21 cellular contexts compared by ENCODE assay signal in the genomic region with DNA sequence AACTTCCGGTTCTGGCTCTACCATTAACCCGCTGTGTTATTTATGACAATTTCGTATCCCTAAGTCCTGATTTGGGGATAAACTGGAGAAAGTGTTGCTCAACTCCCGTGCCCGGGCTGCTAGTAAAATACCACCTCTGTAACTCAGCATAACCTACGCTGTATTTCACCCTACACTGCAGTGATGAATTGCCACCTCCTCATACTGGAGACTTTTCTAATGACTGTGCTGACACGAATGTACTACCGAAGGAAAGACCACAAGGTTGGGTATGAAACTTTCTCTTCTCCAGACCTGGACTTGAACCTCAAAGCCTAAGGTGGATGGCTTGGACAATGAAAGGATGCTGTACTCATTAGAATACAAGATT. TPM values are rescaled to one million over a fixed set of nuclear protein-coding genes. Genes with fewer than 3 reads are reported as not detected.
DNase-seq lines count a peak whose midpoint lies in the region; ATAC-seq and TF ChIP-seq lines count a peak whose summit lies in the region.
"Had no signal": no experiment of that assay in that cellular context is flagged by ENCODE, and none has a peak within 500 bp of the region (broad histone marks: within the 10 kb centered on the region; RNA-seq: fewer than 3 reads in every experiment).

No MANE protein-coding gene starts in this region.

- CTCF ChIA-PET in activated CD8-positive, alpha-beta T cell treated with anti-CD3 and anti-CD28 coated beads for 36 hours (lab: Charles Lee), result no interaction called here
- CTCF ChIA-PET in activated CD8-positive, alpha-beta T cell treated with anti-CD3 and anti-CD28 coated beads, Interleukin-2, amount 10 ng/mL, durations not matched to agents 7 days and 5 days (lab: Charles Lee), result interaction anchor here (1.6 kb wide), 1 partner anchor 22 kb away, joined by 3 read pairs; no protein-coding TSS in a partner anchor

- peak overlapping the region; percentile 23 for H3K27ac Mint-ChIP-seq in activated CD8-positive, alpha-beta T cell treated with anti-CD3 and anti-CD28 coated beads for 36 hours
- no peak overlapping the region for H3K27ac Mint-ChIP-seq in activated CD8-positive, alpha-beta T cell treated with anti-CD3 and anti-CD28 coated beads, Interleukin-2, amount 10 ng/mL, durations not matched to agents 7 days and 5 days
- peak overlapping the region; percentile 77 for H3K27ac Mint-ChIP-seq in dendritic cell treated with granulocyte-macrophage colony-stimulating factor and Interleukin-4, amounts not matched to agents 40 ng/mL and 50 ng/mL, for 4 days
- peak overlapping the region; percentile 66 for H3K27ac Mint-ChIP-seq in stimulated activated naive CD8-positive, alpha-beta T cell treated with anti-CD3 and anti-CD28 coated beads, Interleukin-15, Interleukin-2, amounts not matched to agents 100 ng/mL and 50 ng/mL, for 24 hours

- H3K36me3 Mint-ChIP-seq in activated CD8-positive, alpha-beta T cell treated with anti-CD3 and anti-CD28 coated beads for 36 hours (ENCODE audit: low read depth), result peaks cover 3% of the 10 kb centered on the region
- H3K36me3 Mint-ChIP-seq in activated CD8-positive, alpha-beta T cell treated with anti-CD3 and anti-CD28 coated beads, Interleukin-2, amount 10 ng/mL, durations not matched to agents 7 days and 5 days (ENCODE audit: low read depth), result peaks cover 18% of the 10 kb centered on the region
- peaks cover 47% of the 10 kb centered on the region for H3K36me3 Mint-ChIP-seq in dendritic cell treated with granulocyte-macrophage colony-stimulating factor and Interleukin-4, amounts not matched to agents 40 ng/mL and 50 ng/mL, for 4 days (ENCODE audit: low read depth)
- peaks cover 10% of the 10 kb centered on the region for H3K36me3 Mint-ChIP-seq in stimulated activated naive CD8-positive, alpha-beta T cell treated with anti-CD3 and anti-CD28 coated beads, Interleukin-15, Interleukin-2, amounts not matched to agents 100 ng/mL and 50 ng/mL, for 24 hours (ENCODE audit: low read depth)

- WGBS in ovary, 3 donors, result 85 to 95% (median 86%) methylated on average over 8 of the region's 8 CpGs

- H3K9me3 Mint-ChIP-seq in activated CD8-positive, alpha-beta T cell treated with anti-CD3 and anti-CD28 coated beads for 36 hours, result no peaks in the 10 kb centered on the region
- H3K9me3 Mint-ChIP-seq in activated CD8-positive, alpha-beta T cell treated with anti-CD3 and anti-CD28 coated beads, Interleukin-2, amount 10 ng/mL, durations not matched to agents 7 days and 5 days (ENCODE audit: insufficient read depth), result no peaks in the 10 kb centered on the region
- no peaks in the 10 kb centered on the region for H3K9me3 Mint-ChIP-seq in dendritic cell treated with granulocyte-macrophage colony-stimulating factor and Interleukin-4, amounts not matched to agents 40 ng/mL and 50 ng/mL, for 4 days
- H3K9me3 Mint-ChIP-seq in stimulated activated naive CD8-positive, alpha-beta T cell treated with anti-CD3 and anti-CD28 coated beads, Interleukin-15, Interleukin-2, amounts not matched to agents 100 ng/mL and 50 ng/mL, for 24 hours, result no peaks in the 10 kb centered on the region

- intact Hi-C loops in activated CD8-positive, alpha-beta T cell treated with anti-CD3 and anti-CD28 coated beads for 36 hours (cut with micrococcal nuclease), result no loop called here
- intact Hi-C loops in dendritic cell treated with granulocyte-macrophage colony-stimulating factor and Interleukin-4, amounts not matched to agents 40 ng/mL and 50 ng/mL, for 4 days (cut with micrococcal nuclease), result no loop called here
- intact Hi-C loops in ovary (cut with DNase I), result no loop called here

- no peaks in the 10 kb centered on the region for H3K27me3 Mint-ChIP-seq in activated CD8-positive, alpha-beta T cell treated with anti-CD3 and anti-CD28 coated beads for 36 hours
- H3K27me3 Mint-ChIP-seq in activated CD8-positive, alpha-beta T cell treated with anti-CD3 and anti-CD28 coated beads, Interleukin-2, amount 10 ng/mL, durations not matched to agents 7 days and 5 days (ENCODE audit: low read depth), result no peaks in the 10 kb centered on the region
- H3K27me3 Mint-ChIP-seq in dendritic cell treated with granulocyte-macrophage colony-stimulating factor and Interleukin-4, amounts not matched to agents 40 ng/mL and 50 ng/mL, for 4 days, result peaks cover 6% of the 10 kb centered on the region
- no peaks in the 10 kb centered on the region for H3K27me3 Mint-ChIP-seq in stimulated activated naive CD8-positive, alpha-beta T cell treated with anti-CD3 and anti-CD28 coated beads, Interleukin-15, Interleukin-2, amounts not matched to agents 100 ng/mL and 50 ng/mL, for 24 hours

- TF ChIP-seq POLR2A in ovary (IDR thresholded peaks at IDR 0.05), result no peak

- no peak overlapping the region for H3K4me3 Mint-ChIP-seq in activated CD8-positive, alpha-beta T cell treated with anti-CD3 and anti-CD28 coated beads for 36 hours
- H3K4me3 Mint-ChIP-seq in activated CD8-positive, alpha-beta T cell treated with anti-CD3 and anti-CD28 coated beads, Interleukin-2, amount 10 ng/mL, durations not matched to agents 7 days and 5 days, result no peak overlapping the region
- H3K4me3 Mint-ChIP-seq in dendritic cell treated with granulocyte-macrophage colony-stimulating factor and Interleukin-4, amounts not matched to agents 40 ng/mL and 50 ng/mL, for 4 days, result no peak overlapping the region
- peak overlapping the region; percentile 9 for H3K4me3 Mint-ChIP-seq in stimulated activated naive CD8-positive, alpha-beta T cell treated with anti-CD3 and anti-CD28 coated beads, Interleukin-15, Interleukin-2, amounts not matched to agents 100 ng/mL and 50 ng/mL, for 24 hours

- DNase-seq in activated CD8-positive, alpha-beta T cell treated with anti-CD3 and anti-CD28 coated beads for 36 hours, result no peak
- no peak for DNase-seq in activated CD8-positive, alpha-beta T cell treated with anti-CD3 and anti-CD28 coated beads, Interleukin-2, amount 10 ng/mL, durations not matched to agents 7 days and 5 days
- no peak for DNase-seq in ovary
- no peak for DNase-seq in HCEC 1CT
- DNase-seq: GDM1, IMR-90, Kasumi-1, NCI-H1105, NCI-H1694, NCI-H2107, NCI-H2227 treated with DMSO at 0.1 percent for 48 hours, NCI-H524 treated with DMSO at 0.1 percent for 48 hours had no signal

- POLR2A ChIA-PET in activated CD8-positive, alpha-beta T cell treated with anti-CD3 and anti-CD28 coated beads for 36 hours (lab: Charles Lee), result no interaction called here
- POLR2A ChIA-PET in activated CD8-positive, alpha-beta T cell treated with anti-CD3 and anti-CD28 coated beads, Interleukin-2, amount 10 ng/mL, durations not matched to agents 7 days and 5 days (lab: Charles Lee), result no interaction called here

- TF ChIP-seq CTCF in activated CD8-positive, alpha-beta T cell treated with anti-CD3 and anti-CD28 coated beads for 36 hours (IDR thresholded peaks at IDR 0.05), result no peak
- no peak for TF ChIP-seq CTCF in ovary (IDR thresholded peaks at IDR 0.05)

- H3K9me3 ChIP-seq in ovary, result no peaks in the 10 kb centered on the region

- no peak for ATAC-seq in activated CD8-positive, alpha-beta T cell treated with anti-CD3 and anti-CD28 coated beads for 36 hours
- no peak for ATAC-seq in activated CD8-positive, alpha-beta T cell treated with anti-CD3 and anti-CD28 coated beads, Interleukin-2, amount 10 ng/mL, durations not matched to agents 7 days and 5 days
- ATAC-seq in GM18868 (IDR thresholded peaks at IDR 0.05; ENCODE audit: unreplicated experiment) (peak; percentile 14), HG02798 (IDR thresholded peaks at IDR 0.05; ENCODE audit: poor library complexity, unreplicated experiment) (no peak)
- ATAC-seq: Panc1, Right ventricle myocardium inferior had no signal

- H3K4me3 ChIP-seq in ovary, result no peak overlapping the region

- H3K4me1 Mint-ChIP-seq in activated CD8-positive, alpha-beta T cell treated with anti-CD3 and anti-CD28 coated beads for 36 hours (ENCODE audit: low read depth), result peaks cover 16% of the 10 kb centered on the region
- H3K4me1 Mint-ChIP-seq in activated CD8-positive, alpha-beta T cell treated with anti-CD3 and anti-CD28 coated beads, Interleukin-2, amount 10 ng/mL, durations not matched to agents 7 days and 5 days (ENCODE audit: low read depth), result peaks cover 11% of the 10 kb centered on the region
- H3K4me1 Mint-ChIP-seq in dendritic cell treated with granulocyte-macrophage colony-stimulating factor and Interleukin-4, amounts not matched to agents 40 ng/mL and 50 ng/mL, for 4 days (ENCODE audit: low read depth), result peaks cover 24% of the 10 kb centered on the region
- H3K4me1 Mint-ChIP-seq in stimulated activated naive CD8-positive, alpha-beta T cell treated with anti-CD3 and anti-CD28 coated beads, Interleukin-15, Interleukin-2, amounts not matched to agents 100 ng/mL and 50 ng/mL, for 24 hours (ENCODE audit: low read depth), result peaks cover 23% of the 10 kb centered on the region

- H3K36me3 ChIP-seq in ovary, result no peaks in the 10 kb centered on the region

- H3K27me3 ChIP-seq in ovary, result no peaks in the 10 kb centered on the region

- peaks cover 8% of the 10 kb centered on the region for H3K4me1 ChIP-seq in ovary (ENCODE audit: insufficient read depth)

- no peak overlapping the region for H3K27ac ChIP-seq in ovary

- TF ChIP-seq EP300 in ovary (IDR thresholded peaks at IDR 0.05), result no peak

RNA-seq across cellular contexts. Expression of gene SLC51A, which starts 16.5 kb away (rescaled TPM):
- total RNA-seq in activated CD8-positive, alpha-beta T cell treated with anti-CD3 and anti-CD28 coated beads for 36 hours, result not detected
- not detected for total RNA-seq in activated CD8-positive, alpha-beta T cell treated with anti-CD3 and anti-CD28 coated beads, Interleukin-2, amount 10 ng/mL, durations not matched to agents 7 days and 5 days
- 10 to 100 TPM in 3 of 7 donors, 1 to 10 TPM in 4; 2.6 to 14.2 (median 9.0) TPM for total RNA-seq in ovary
- 10 to 100 TPM in 1 of 2 donors, 1 to 10 TPM in 1; 7.3 to 10.5 TPM for polyA plus RNA-seq in ovary
- total RNA-seq: A172, HT1080, IMR-90 had no signal
- polyA plus RNA-seq: BJ, IMR-90 had no signal

RNA-seq across cellular contexts. Expression of gene ZDHHC19, which starts 21.7 kb away (rescaled TPM):
- not detected for total RNA-seq in activated CD8-positive, alpha-beta T cell treated with anti-CD3 and anti-CD28 coated beads for 36 hours
- total RNA-seq in activated CD8-positive, alpha-beta T cell treated with anti-CD3 and anti-CD28 coated beads, Interleukin-2, amount 10 ng/mL, durations not matched to agents 7 days and 5 days, result not detected
- 1 to 10 TPM in 6 of 7 donors, under 1 TPM in 1; 0.24 to 9.3 (median 3.8) TPM for total RNA-seq in ovary
- polyA plus RNA-seq in ovary, result 1 to 10 TPM; 4.7 to 4.9 TPM
- total RNA-seq: A172, HT1080, IMR-90, Right ventricle myocardium inferior had no signal
- polyA plus RNA-seq: BJ had no signal

RNA-seq across cellular contexts. Expression of gene PCYT1A, which starts 54.7 kb away (rescaled TPM):
- total RNA-seq in activated CD8-positive, alpha-beta T cell treated with anti-CD3 and anti-CD28 coated beads for 36 hours, result 10 to 100 TPM; 31.0 to 33.7 TPM
- total RNA-seq in activated CD8-positive, alpha-beta T cell treated with anti-CD3 and anti-CD28 coated beads, Interleukin-2, amount 10 ng/mL, durations not matched to agents 7 days and 5 days, result 10 to 100 TPM; 53.2 to 57.3 TPM
- 10 to 100 TPM; 21.6 to 52.2 (median 33.7) TPM for total RNA-seq in ovary
- 10 to 100 TPM; 16.3 to 58.1 TPM for polyA plus RNA-seq in ovary
